12 cellular contexts compared by ENCODE assay signal in genomic region chr7:85039196-85039923, GRCh38.
DNase-seq lines count a peak whose midpoint lies in the region; ATAC-seq, FAIRE-seq and TF ChIP-seq lines count a peak whose summit lies in the region.
"Had no signal": no experiment of that assay in that cellular context is flagged by ENCODE, and none has a peak within 500 bp of the region (broad histone marks: within the 10 kb centered on the region; RNA-seq: fewer than 3 reads in every experiment).

No MANE protein-coding gene starts in this region.

- WGBS in A549 (ENCODE audit: missing lambda C conversion rate), result 63% methylated on average over 11 of the region's 11 CpGs

- no peak for TF ChIP-seq CTCF in A549 (IDR thresholded peaks at IDR 0.05)

- H3K27me3 ChIP-seq in effector memory CD4-positive, alpha-beta T cell (replicated peaks; ENCODE audit: control insufficient read depth, insufficient read depth, low read length, poor library complexity, severe bottlenecking), result no peaks in the 10 kb centered on the region

- POLR2A ChIA-PET in A549 (lab: Yijun Ruan, JAX), result no interaction called here

- no peak overlapping the region for H3K27ac ChIP-seq in A549
- no peak overlapping the region for H3K27ac ChIP-seq in effector memory CD4-positive, alpha-beta T cell (ENCODE audit: insufficient read depth, low read length, poor library complexity, severe bottlenecking)
- H3K27ac ChIP-seq: prostate gland had no signal

- no peak for TF ChIP-seq POLR2A in A549 (IDR thresholded peaks at IDR 0.05; ENCODE audit: low read length)

- DNase-seq in A549 (ENCODE audit: low read depth in 1 of 2, low spot score in 1 of 2) (no peak), OCI-M2 (lab: John Stamatoyannopoulos, UW; ENCODE audit: unreplicated experiment) (no peak), GM19238 (ENCODE audit: insufficient read length, low spot score) (no peak), SW480 (ENCODE audit: low spot score) (no peak)
- DNase-seq in effector memory CD4-positive, alpha-beta T cell, result no peak
- DNase-seq: activated effector memory CD4-positive, alpha-beta T cell treated with anti-CD3 and anti-CD28 coated beads, Interleukin-2, amount 50 U/mL, for 16 hours; NCI-H1417 had no signal

- ATAC-seq in A549 (no peak), GM19043 (IDR thresholded peaks at IDR 0.05; ENCODE audit: low read depth, unreplicated experiment) (peak; percentile 54), HG02610 (IDR thresholded peaks at IDR 0.05; ENCODE audit: unreplicated experiment) (peak; percentile 83), HG03196 (IDR thresholded peaks at IDR 0.05; ENCODE audit: unreplicated experiment) (peak; percentile 70)
- ATAC-seq: SK-N-SH treated with all-trans-retinoic acid at 6 μM for 48 hours had no signal

- TF ChIP-seq EP300 in A549 (IDR thresholded peaks at IDR 0.05), result no peak

- H3K4me1 ChIP-seq in A549, result no peaks in the 10 kb centered on the region
- H3K4me1 ChIP-seq in effector memory CD4-positive, alpha-beta T cell (ENCODE audit: control insufficient read depth, insufficient read depth, low read length, poor library complexity, severe bottlenecking), result no peaks in the 10 kb centered on the region
- H3K4me1 ChIP-seq: prostate gland had no signal

- 0 out of 3 replicates have a peak overlapping the region, but pooled peaks have one; percentile 5 for H3K4me2 ChIP-seq in A549

- H3K4me3 ChIP-seq in A549, result no peak overlapping the region
- no peak overlapping the region for H3K4me3 ChIP-seq in effector memory CD4-positive, alpha-beta T cell (ENCODE audit: insufficient read depth, low read depth, low read length, poor library complexity, severe bottlenecking)
- H3K4me3 ChIP-seq: prostate gland had no signal

- H3K36me3 ChIP-seq in effector memory CD4-positive, alpha-beta T cell (ENCODE audit: control insufficient read depth, insufficient read depth, low read length), result no peaks in the 10 kb centered on the region
- H3K36me3 ChIP-seq: prostate gland had no signal

- FAIRE-seq in A549 (lab: Jason Lieb, UNC), result no peak

- CTCF ChIA-PET in A549 (lab: Yijun Ruan, JAX), result interaction anchor here (1.8 to 7.5 kb wide), 3 partner anchors 791 to 1103 kb away, joined by 4 to 98 read pairs (median 7); no protein-coding TSS in a partner anchor

- no peak for TF ChIP-seq RAD21 in A549 (conservative IDR thresholded peaks at IDR 0.05 in 1 of 2, IDR thresholded peaks at IDR 0.05 in 1 of 2)

- H3K9me3 ChIP-seq in A549, result no peaks in the 10 kb centered on the region
- no peaks in the 10 kb centered on the region for H3K9me3 ChIP-seq in effector memory CD4-positive, alpha-beta T cell (ENCODE audit: control insufficient read depth, low read length)
- H3K9me3 ChIP-seq: prostate gland had no signal

TF ChIP-seq in A549, 52 proteins besides CTCF, POLR2A, EP300 and RAD21:
- no peak for TF ChIP-seq ESRRA (IDR thresholded peaks at IDR 0.05; ENCODE audit: borderline replicate concordance, low read length)
- TF ChIP-seq TFCP2L1 (CRISPR knock-in tag; IDR thresholded peaks at IDR 0.05), result no peak
- no peak for TF ChIP-seq ATOH8 (CRISPR knock-in tag; IDR thresholded peaks at IDR 0.05; ENCODE audit: low read depth)
- no peak for TF ChIP-seq NR3C1 (IDR thresholded peaks at IDR 0.05)
- no peak for TF ChIP-seq CEBPB (IDR thresholded peaks at IDR 0.05)
- no peak for TF ChIP-seq JUNB (IDR thresholded peaks at IDR 0.05)
- no peak for TF ChIP-seq CBX8 (IDR thresholded peaks at IDR 0.05)
- no peak for TF ChIP-seq HES2 (IDR thresholded peaks at IDR 0.05)
- no peak for TF ChIP-seq BCL3 (IDR thresholded peaks at IDR 0.05)
- no peak for TF ChIP-seq MAZ (IDR thresholded peaks at IDR 0.05; ENCODE audit: borderline replicate concordance, low read depth, low read length)
- TF ChIP-seq MYC (IDR thresholded peaks at IDR 0.05; ENCODE audit: borderline replicate concordance, low read length), result no peak
- TF ChIP-seq GATA3 (IDR thresholded peaks at IDR 0.05; ENCODE audit: borderline replicate concordance), result no peak
TF ChIP-seq in A549: peak in this region for 0.

Comparison
In these comparisons a context has a peak if more than half of its experiments do, and no peak if none do; other contexts are left out.
1. ATAC-seq: peak in GM19043 (single experiment), HG02610 (single experiment) and HG03196 (single experiment); none in A549 (0 of 2).